ENCODE assay signal across 10 cellular contexts in the genomic region with DNA sequence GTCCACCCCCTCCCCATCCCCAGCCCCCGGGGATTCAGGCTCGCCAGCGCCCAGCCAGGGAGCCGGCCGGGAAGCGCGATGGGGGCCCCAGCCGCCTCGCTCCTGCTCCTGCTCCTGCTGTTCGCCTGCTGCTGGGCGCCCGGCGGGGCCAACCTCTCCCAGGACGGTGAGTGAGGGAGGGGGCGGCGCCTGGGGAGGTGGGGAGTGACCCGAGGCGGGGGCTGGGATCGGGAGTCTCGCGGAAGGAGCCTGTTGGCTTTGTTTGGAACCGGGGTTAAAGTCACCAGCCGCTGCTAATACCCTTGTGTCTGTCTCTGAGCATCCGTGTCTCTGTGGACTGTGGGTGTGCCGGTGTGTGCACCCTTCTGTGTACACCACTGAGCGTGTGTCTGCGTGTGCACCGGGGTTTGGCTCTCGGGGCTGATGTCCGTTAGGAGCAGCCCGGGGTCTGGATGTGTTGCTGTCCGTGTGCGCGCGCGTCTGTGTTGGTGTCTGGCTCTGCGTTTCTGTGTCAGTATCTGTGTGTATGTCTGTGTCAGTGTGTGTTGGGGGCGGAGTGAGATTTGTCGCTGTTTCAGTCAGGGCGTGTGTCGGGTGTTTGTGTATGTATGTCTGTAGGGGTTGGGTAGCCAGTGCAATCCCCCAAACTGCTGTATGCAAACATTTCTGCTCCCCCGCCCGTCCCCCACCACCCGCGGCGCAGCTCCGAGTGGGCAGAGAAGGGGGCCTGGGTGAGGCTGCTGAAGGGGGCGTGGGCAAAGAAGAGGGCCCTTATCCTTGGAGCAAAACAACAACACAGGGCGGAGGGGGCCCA. TPM values are rescaled to one million over a fixed set of nuclear protein-coding genes. Genes with fewer than 3 reads are reported as not detected.
A peak's percentile ranks its signal among the peaks of the same experiment; 100 is the strongest.
DNase-seq lines count a peak whose midpoint lies in the region; ATAC-seq and TF ChIP-seq lines count a peak whose summit lies in the region.
"Had no signal": no experiment of that assay in that cellular context is flagged by ENCODE, and none has a peak within 500 bp of the region (broad histone marks: within the 10 kb centered on the region; RNA-seq: fewer than 3 reads in every experiment).

No MANE protein-coding gene starts in this region.

- H3K27ac ChIP-seq in Peyer's patch = peak overlapping the region in 3 of 4 donors; percentile 25 to 39 (median 26)

- peaks cover 0 to 11% of the 10 kb centered on the region in 2 donors for H3K27me3 ChIP-seq in Peyer's patch

- no peak for TF ChIP-seq POLR2A in Peyer's patch (IDR thresholded peaks at IDR 0.05)

- H3K9me3 ChIP-seq in Peyer's patch = no peaks in the 10 kb centered on the region

- TF ChIP-seq CTCF in Peyer's patch (IDR thresholded peaks at IDR 0.05) = no peak

- intact Hi-C loops in head of caudate nucleus (cut with DNase I) = no loop called here
- intact Hi-C loops in posterior cingulate gyrus (cut with DNase I) = no loop called here

- H3K4me1 ChIP-seq in Peyer's patch = no peaks in the 10 kb centered on the region

- peak overlapping the region; percentile 15 to 47 (median 32) for H3K4me3 ChIP-seq in Peyer's patch

- DNase-seq in DMS79 treated with DMSO at 0.1 percent for 48 hours (lab: John Stamatoyannopoulos, UW) (peak; percentile 53), Peyer's patch (no peak), head of caudate nucleus (peak in 36 of 42 donors; percentile 16 to 67 (median 44)), posterior cingulate gyrus (peak in 7 of 10 donors; percentile 34 to 91 (median 55)), SKM-1 treated with dmso at 0.1 percent for 144 hours (lab: John Stamatoyannopoulos, UW; ENCODE audit: unreplicated experiment) (no peak), NCI-H187 (lab: John Stamatoyannopoulos, UW) (no peak)
- DNase-seq: activated naive CD4-positive, alpha-beta T cell treated with Interleukin-2 at 50 U/mL for 16 hours; naive thymus-derived CD4-positive, alpha-beta T cell had no signal

- no peaks in the 10 kb centered on the region for H3K36me3 ChIP-seq in Peyer's patch

- ATAC-seq in GM18867 (IDR thresholded peaks at IDR 0.05; ENCODE audit: unreplicated experiment) (no peak), GM21447 (IDR thresholded peaks at IDR 0.05; ENCODE audit: unreplicated experiment) (no peak)
- ATAC-seq: naive thymus-derived CD4-positive, alpha-beta T cell had no signal

RNA-seq across cellular contexts. Expression of a gene that starts 0.5 kb away (rescaled TPM):
- 10 to 100 TPM in 1 of 4 donors, 1 to 10 TPM in 3; 2.1 to 19.8 (median 8.1) TPM for total RNA-seq in Peyer's patch
- total RNA-seq: naive thymus-derived CD4-positive, alpha-beta T cell had no signal

RNA-seq across cellular contexts. Expression of a gene that starts 32.8 kb away (rescaled TPM):
- total RNA-seq in Peyer's patch = 10 to 100 TPM in 3 of 4 donors, 1 to 10 TPM in 1; 5.4 to 51.2 (median 21.5) TPM
- total RNA-seq: naive thymus-derived CD4-positive, alpha-beta T cell had no signal

Comparison
In these comparisons a context has a peak if more than half of its experiments do, and no peak if none do; other contexts are left out.
1. DNase-seq: peak in DMS79 treated with DMSO at 0.1 percent for 48 hours (single experiment), head of caudate nucleus (36 of 42) and posterior cingulate gyrus (7 of 10); none in Peyer's patch (0 of 3), SKM-1 treated with dmso at 0.1 percent for 144 hours (single experiment) and NCI-H187 (0 of 2).